ENCODE assay signal across 1 cellular context in genomic region chr12:120013659-120014380, GRCh38.
TF ChIP-seq lines count a peak whose summit lies in the region.

No MANE protein-coding gene starts in this region.

TF ChIP-seq in HepG2, 621 proteins besides CTCF, POLR2A, EP300 and RAD21 (continued from another document and continues in another):
- TF ChIP-seq BCLAF1 (IDR thresholded peaks at IDR 0.05), result no peak
- TF ChIP-seq ZNF570 (CRISPR knock-in tag; IDR thresholded peaks at IDR 0.05; ENCODE audit: borderline replicate concordance), result no peak
- no peak for TF ChIP-seq HDAC1 (CRISPR knock-in tag; IDR thresholded peaks at IDR 0.05)
- no peak for TF ChIP-seq ZNF280B (CRISPR knock-in tag; IDR thresholded peaks at IDR 0.05; ENCODE audit: borderline replicate concordance)
- no peak for TF ChIP-seq KDM5A (IDR thresholded peaks at IDR 0.05; ENCODE audit: borderline replicate concordance, low read length)
- no peak for TF ChIP-seq MEF2D (CRISPR knock-in tag; IDR thresholded peaks at IDR 0.05)
- no peak for TF ChIP-seq ZSCAN22 (CRISPR knock-in tag; IDR thresholded peaks at IDR 0.05)
- TF ChIP-seq ZNF609 (CRISPR knock-in tag; IDR thresholded peaks at IDR 0.05; ENCODE audit: borderline replicate concordance), result peak; percentile 57; the same call in 1 of the 2 replicates
- TF ChIP-seq PATZ1 (CRISPR knock-in tag; IDR thresholded peaks at IDR 0.05), result no peak
- no peak for TF ChIP-seq RBAK (CRISPR knock-in tag; IDR thresholded peaks at IDR 0.05)
- TF ChIP-seq KLF9 (CRISPR knock-in tag; IDR thresholded peaks at IDR 0.05; ENCODE audit: low read depth), result no peak
- TF ChIP-seq IRX3 (CRISPR knock-in tag; IDR thresholded peaks at IDR 0.05; ENCODE audit: borderline replicate concordance, low read depth), result no peak
- TF ChIP-seq ZNF792 (CRISPR knock-in tag; IDR thresholded peaks at IDR 0.05), result no peak
- TF ChIP-seq ZNF510 (CRISPR knock-in tag; IDR thresholded peaks at IDR 0.05; ENCODE audit: low read depth), result no peak
- TF ChIP-seq TAF15 (IDR thresholded peaks at IDR 0.05; ENCODE audit: low read depth, low read length, poor library complexity, severe bottlenecking), result no peak
- TF ChIP-seq ZEB1 (IDR thresholded peaks at IDR 0.05; ENCODE audit: insufficient replicate concordance, low read depth), result no peak
- no peak for TF ChIP-seq NONO (IDR thresholded peaks at IDR 0.05)
- no peak for TF ChIP-seq NONO (CRISPR knock-in tag; conservative IDR thresholded peaks at IDR 0.05)
- TF ChIP-seq FUBP1 (CRISPR knock-in tag; IDR thresholded peaks at IDR 0.05; ENCODE audit: borderline replicate concordance), result no peak
- TF ChIP-seq NCOR1 (IDR thresholded peaks at IDR 0.05; ENCODE audit: borderline replicate concordance, low read length), result 0 out of 2 replicates have a peak, but pooled peaks have one; percentile 32
- no peak for TF ChIP-seq KDM1A (CRISPR knock-in tag; IDR thresholded peaks at IDR 0.05)
- TF ChIP-seq IRF2 (CRISPR knock-in tag; IDR thresholded peaks at IDR 0.05), result no peak
- no peak for TF ChIP-seq DNMT3B (CRISPR knock-in tag; conservative IDR thresholded peaks at IDR 0.05)
- TF ChIP-seq PHF5A (CRISPR knock-in tag; IDR thresholded peaks at IDR 0.05; ENCODE audit: low read depth, unreplicated experiment), result no peak
- peak; percentile 72 for TF ChIP-seq TCF7 (IDR thresholded peaks at IDR 0.05; ENCODE audit: low read depth)
- TF ChIP-seq ZBTB37 (CRISPR knock-in tag; IDR thresholded peaks at IDR 0.05), result no peak
- TF ChIP-seq HDAC2 (CRISPR knock-in tag; IDR thresholded peaks at IDR 0.05), result peak; percentile 51; the same call in 1 of the 2 replicates
- TF ChIP-seq ZNF639 (CRISPR knock-in tag; conservative IDR thresholded peaks at IDR 0.05), result no peak
- no peak for TF ChIP-seq POLR2AphosphoS5 (IDR thresholded peaks at IDR 0.05; ENCODE audit: low read depth, low read length)
- no peak for TF ChIP-seq ZFP37 (CRISPR knock-in tag; IDR thresholded peaks at IDR 0.05; ENCODE audit: borderline replicate concordance)
- peak; percentile 59 for TF ChIP-seq FOXP4 (CRISPR knock-in tag; IDR thresholded peaks at IDR 0.05)
- TF ChIP-seq GTF3A (CRISPR knock-in tag; conservative IDR thresholded peaks at IDR 0.05), result no peak
- no peak for TF ChIP-seq KAT7 (CRISPR knock-in tag; IDR thresholded peaks at IDR 0.05; ENCODE audit: borderline replicate concordance)
- no peak for TF ChIP-seq ZNF788 (CRISPR knock-in tag; IDR thresholded peaks at IDR 0.05; ENCODE audit: borderline replicate concordance)
- TF ChIP-seq TOPORS (CRISPR knock-in tag; IDR thresholded peaks at IDR 0.05), result no peak
- no peak for TF ChIP-seq ETS1 (CRISPR knock-in tag; IDR thresholded peaks at IDR 0.05)
- TF ChIP-seq ZNF607 (CRISPR knock-in tag; IDR thresholded peaks at IDR 0.05; ENCODE audit: borderline replicate concordance), result no peak
- no peak for TF ChIP-seq ZMYM3 (CRISPR knock-in tag; IDR thresholded peaks at IDR 0.05)
- TF ChIP-seq NFE2L1 (CRISPR knock-in tag; IDR thresholded peaks at IDR 0.05; ENCODE audit: borderline replicate concordance), result no peak
- TF ChIP-seq GATA4 (IDR thresholded peaks at IDR 0.05; ENCODE audit: borderline replicate concordance, low read depth), result no peak
- TF ChIP-seq ZMYM4 (CRISPR knock-in tag; IDR thresholded peaks at IDR 0.05), result no peak
